Comparison of ENCODE assay signal across 8 cellular contexts in the genomic region with DNA sequence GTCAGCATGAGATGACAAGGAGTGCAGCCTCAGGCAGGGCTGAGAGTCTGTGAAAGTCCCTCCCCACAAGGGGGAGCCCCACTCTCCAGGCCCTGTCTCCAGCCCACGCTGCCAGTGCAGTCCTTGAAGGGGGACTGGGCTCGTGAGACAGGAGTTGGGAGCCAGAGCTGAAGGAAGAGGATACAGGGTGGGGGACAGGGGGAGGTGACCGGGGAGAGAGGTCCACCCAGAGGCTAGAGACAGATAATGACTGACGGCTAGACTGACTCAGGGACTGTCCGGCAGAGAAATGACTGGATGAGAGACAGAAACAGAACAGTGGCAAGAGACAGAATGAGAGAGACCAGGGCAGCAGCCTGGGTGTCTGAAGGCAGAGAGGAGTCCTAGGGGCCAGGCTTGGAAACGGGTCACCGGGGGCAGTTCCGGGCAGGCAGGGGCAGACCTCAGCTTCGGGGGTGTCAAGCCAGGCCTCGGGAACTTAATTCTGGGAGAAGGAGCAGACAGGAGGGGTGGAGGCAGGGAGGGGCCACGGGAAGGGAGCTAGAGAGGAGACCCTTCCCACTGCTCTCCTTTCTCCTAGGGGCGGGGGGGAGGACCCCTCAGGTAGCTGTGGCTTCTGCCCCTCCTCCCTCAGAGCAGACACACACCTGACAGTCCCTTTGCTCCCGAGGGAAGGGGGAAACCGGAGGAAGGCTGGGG. TPM values are rescaled to one million over a fixed set of nuclear protein-coding genes. Genes with fewer than 3 reads are reported as not detected.
DNase-seq lines count a peak whose midpoint lies in the region; ATAC-seq, FAIRE-seq and TF ChIP-seq lines count a peak whose summit lies in the region.

No MANE protein-coding gene starts in this region.

- no peak for FAIRE-seq in frontal cortex (lab: Jason Lieb, UNC)

- H3K36me3 ChIP-seq in BE2C (peaks cover 52% of the 10 kb centered on the region), Karpas-422 (ENCODE audit: insufficient read depth, low read length) (peaks cover 9% of the 10 kb centered on the region), parathyroid adenoma (ENCODE audit: control insufficient read depth, insufficient read depth, low read length) (no peaks in the 10 kb centered on the region)

- H3K9me3 ChIP-seq in BE2C (no peaks in the 10 kb centered on the region), Karpas-422 (ENCODE audit: low read length) (no peaks in the 10 kb centered on the region), parathyroid adenoma (ENCODE audit: control insufficient read depth, low read length) (no peaks in the 10 kb centered on the region)

- no peak overlapping the region for H2AFZ ChIP-seq in Karpas-422 (ENCODE audit: low read length)
- peak overlapping the region; percentile 89 for H2AFZ ChIP-seq in parathyroid adenoma

- H3K4me1 ChIP-seq in BE2C (peaks cover 11% of the 10 kb centered on the region), Karpas-422 (ENCODE audit: low read length) (peaks cover 19% of the 10 kb centered on the region), parathyroid adenoma (peaks cover 14% of the 10 kb centered on the region)

- H3K27ac ChIP-seq in Karpas-422 (ENCODE audit: low read length): no peak overlapping the region
- peak overlapping the region; percentile 17 for H3K27ac ChIP-seq in parathyroid adenoma

- H3K79me2 ChIP-seq in Karpas-422 (ENCODE audit: low read length) (no peaks in the 10 kb centered on the region), parathyroid adenoma (no peaks in the 10 kb centered on the region)

- H3K36me3 Mint-ChIP-seq in activated T-cell treated with anti-CD3 and anti-CD28 coated beads, Interleukin-2, amount 50 U/mL, for 4 hours (ENCODE audit: insufficient read depth): peaks cover 14% of the 10 kb centered on the region

- H3K4me2 ChIP-seq in Karpas-422 (ENCODE audit: low read depth, low read length, poor library complexity, severe bottlenecking) (peak overlapping the region; percentile 94), parathyroid adenoma (ENCODE audit: low read length) (peak overlapping the region; percentile 83)

- H3K9me3 Mint-ChIP-seq in activated T-cell treated with anti-CD3 and anti-CD28 coated beads, Interleukin-2, amount 50 U/mL, for 4 hours: no peaks in the 10 kb centered on the region

- H4K20me1 ChIP-seq in Karpas-422 (ENCODE audit: insufficient read depth, low read depth, low read length): peaks cover 9% of the 10 kb centered on the region

- H3K27me3 ChIP-seq in BE2C (no peaks in the 10 kb centered on the region), Karpas-422 (ENCODE audit: low read length) (no peaks in the 10 kb centered on the region), parathyroid adenoma (ENCODE audit: control insufficient read depth, insufficient read depth, low read length) (no peaks in the 10 kb centered on the region)

- DNase-seq in BE2C (peak; percentile 88), Karpas-422 (peak; percentile 92), frontal cortex (ENCODE audit: low spot score in 2 of 2) (peak; percentile 75 to 81)
- DNase-seq in activated T-cell treated with anti-CD3 and anti-CD28 coated beads, Interleukin-2, amount 50 U/mL, for 4 hours: peak; percentile 66

- ATAC-seq in GM21423 (IDR thresholded peaks at IDR 0.05; ENCODE audit: unreplicated experiment): peak; percentile 43
- ATAC-seq in activated T-cell treated with anti-CD3 and anti-CD28 coated beads, Interleukin-2, amount 50 U/mL, for 4 hours: peak; percentile 51 to 59
- ATAC-seq in GM18870 (IDR thresholded peaks at IDR 0.05; ENCODE audit: unreplicated experiment): no peak
- no peak for ATAC-seq in GM18858 (IDR thresholded peaks at IDR 0.05; ENCODE audit: unreplicated experiment)

- H3K9ac ChIP-seq in Karpas-422 (ENCODE audit: low read length) (peak overlapping the region; percentile 45; the same call in 1 of the 2 replicates), parathyroid adenoma (no peak overlapping the region)

- H3K27me3 Mint-ChIP-seq in activated T-cell treated with anti-CD3 and anti-CD28 coated beads, Interleukin-2, amount 50 U/mL, for 4 hours (ENCODE audit: low read depth): peaks cover 2% of the 10 kb centered on the region

- H3K4me1 Mint-ChIP-seq in activated T-cell treated with anti-CD3 and anti-CD28 coated beads, Interleukin-2, amount 50 U/mL, for 4 hours (ENCODE audit: low read depth): peaks cover 17% of the 10 kb centered on the region

- H3K4me3 Mint-ChIP-seq in activated T-cell treated with anti-CD3 and anti-CD28 coated beads, Interleukin-2, amount 50 U/mL, for 4 hours: peak overlapping the region; percentile 83

- TF ChIP-seq CTCF in BE2C (IDR thresholded peaks at IDR 0.05; ENCODE audit: low read depth, low read length) (peak; percentile 95), parathyroid adenoma (IDR thresholded peaks at IDR 0.05) (peak; percentile 83)

- H3K9me2 ChIP-seq in Karpas-422 (replicated peaks; ENCODE audit: insufficient read depth, low read length): no peaks in the 10 kb centered on the region

- H3K4me3 ChIP-seq in BE2C (ENCODE audit: low read depth, low read length) (peak overlapping the region; percentile 79), Karpas-422 (ENCODE audit: low read length) (no peak overlapping the region), parathyroid adenoma (ENCODE audit: low read depth, low read length) (peak overlapping the region; percentile 51)

RNA-seq across cellular contexts. Expression of a gene that starts 0.9 kb away (rescaled TPM):
- polyA plus RNA-seq in BE2C (2012; ENCODE audit: insufficient read depth, insufficient read length, low read depth): 135 TPM
- total RNA-seq in Karpas-422 (2014; rRNA removed; shearing (Covaris generic); ENCODE audit: low replicate concordance): 0.34 and 1.0 TPM in 2 replicates
- under 1 TPM; 0.51 to 0.87 (median 0.65) TPM for total RNA-seq in activated T-cell treated with anti-CD3 and anti-CD28 coated beads, Interleukin-2, amount 50 U/mL, for 4 hours
- 9.4 TPM for total RNA-seq in frontal cortex

RNA-seq across cellular contexts. Expression of a gene that starts 14.4 kb away (rescaled TPM):
- polyA plus RNA-seq in BE2C (2012; ENCODE audit: insufficient read depth, insufficient read length, low read depth): not detected
- not detected in 2 replicates for total RNA-seq in Karpas-422 (2014; rRNA removed; shearing (Covaris generic); ENCODE audit: low replicate concordance)
- not detected for total RNA-seq in activated T-cell treated with anti-CD3 and anti-CD28 coated beads, Interleukin-2, amount 50 U/mL, for 4 hours
- under 0.01 TPM for total RNA-seq in frontal cortex

RNA-seq across cellular contexts. Expression of a gene that starts 21.7 kb away (rescaled TPM):
- 636 TPM for polyA plus RNA-seq in BE2C (2012; ENCODE audit: insufficient read depth, insufficient read length, low read depth)
- total RNA-seq in Karpas-422 (2014; rRNA removed; shearing (Covaris generic); ENCODE audit: low replicate concordance): 65.4 and 67.1 TPM in 2 replicates
- 100 to 1,000 TPM; 220 to 231 (median 227) TPM for total RNA-seq in activated T-cell treated with anti-CD3 and anti-CD28 coated beads, Interleukin-2, amount 50 U/mL, for 4 hours
- 194 TPM for total RNA-seq in frontal cortex

RNA-seq across cellular contexts. Expression of a gene that starts 38.5 kb away (rescaled TPM):
- polyA plus RNA-seq in BE2C (2012; ENCODE audit: insufficient read depth, insufficient read length, low read depth): 198 TPM
- 125 and 159 TPM in 2 replicates for total RNA-seq in Karpas-422 (2014; rRNA removed; shearing (Covaris generic); ENCODE audit: low replicate concordance)
- 100 to 1,000 TPM; 195 to 200 (median 196) TPM for total RNA-seq in activated T-cell treated with anti-CD3 and anti-CD28 coated beads, Interleukin-2, amount 50 U/mL, for 4 hours
- total RNA-seq in frontal cortex: 73.0 TPM

RNA-seq across cellular contexts. Expression of a gene that starts 38.9 kb away (rescaled TPM):
- 59.7 TPM for polyA plus RNA-seq in BE2C (2012; ENCODE audit: insufficient read depth, insufficient read length, low read depth)
- 52.6 and 69.3 TPM in 2 replicates for total RNA-seq in Karpas-422 (2014; rRNA removed; shearing (Covaris generic); ENCODE audit: low replicate concordance)
- 10 to 100 TPM; 34.6 to 39.9 (median 36.9) TPM for total RNA-seq in activated T-cell treated with anti-CD3 and anti-CD28 coated beads, Interleukin-2, amount 50 U/mL, for 4 hours
- 22.0 TPM for total RNA-seq in frontal cortex

Comparison
In these comparisons a context has a peak if more than half of its experiments do, and no peak if none do; other contexts are left out.
1. ATAC-seq: peak in GM21423 (single experiment) and activated T-cell treated with anti-CD3 and anti-CD28 coated beads, Interleukin-2, amount 50 U/mL, for 4 hours (2 of 2); none in GM18870 (single experiment) and GM18858 (single experiment).
2. Peak in every context shown above with its lines, with median percentiles within 50 percentile points of each other: DNase-seq.